10 cellular contexts compared by ENCODE assay signal in the genomic region with DNA sequence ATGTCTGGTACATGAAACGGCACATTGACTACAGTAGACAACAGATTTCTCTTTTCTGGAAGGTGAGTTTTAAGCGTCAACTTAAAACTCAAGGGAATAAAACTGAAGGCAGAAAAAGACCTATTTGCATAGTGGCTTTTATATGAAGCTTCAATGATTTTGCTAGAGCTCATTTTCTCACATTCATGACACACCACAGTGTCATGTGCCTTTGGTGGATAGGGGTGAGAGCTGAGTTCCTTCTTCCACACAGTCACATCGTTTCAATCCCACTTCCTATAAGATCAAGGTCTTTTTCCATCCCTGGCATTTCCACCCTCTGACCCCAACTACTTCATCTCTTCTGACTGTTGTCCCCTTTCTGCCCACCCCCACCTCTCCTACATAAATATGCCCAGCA.
DNase-seq lines count a peak whose midpoint lies in the region; ATAC-seq lines count a peak whose summit lies in the region.
"Had no signal": no experiment of that assay in that cellular context is flagged by ENCODE, and none has a peak within 500 bp of the region (broad histone marks: within the 10 kb centered on the region; RNA-seq: fewer than 3 reads in every experiment).

No MANE protein-coding gene starts in this region.

- H3K4me1 Mint-ChIP-seq in stimulated activated naive CD8-positive, alpha-beta T cell treated with anti-CD3 and anti-CD28 coated beads, Interleukin-15, Interleukin-2, amounts not matched to agents 100 ng/mL and 50 ng/mL, for 24 hours (ENCODE audit: low read depth): peaks cover 96% of the 10 kb centered on the region

- H3K4me3 Mint-ChIP-seq in stimulated activated naive CD8-positive, alpha-beta T cell treated with anti-CD3 and anti-CD28 coated beads, Interleukin-15, Interleukin-2, amounts not matched to agents 100 ng/mL and 50 ng/mL, for 24 hours: peak overlapping the region; percentile 74
- H3K4me3 Mint-ChIP-seq: nephron progenitor cell had no signal

- H3K36me3 Mint-ChIP-seq in stimulated activated naive CD8-positive, alpha-beta T cell treated with anti-CD3 and anti-CD28 coated beads, Interleukin-15, Interleukin-2, amounts not matched to agents 100 ng/mL and 50 ng/mL, for 24 hours (ENCODE audit: low read depth): peaks cover 81% of the 10 kb centered on the region

- peak overlapping the region; percentile 90 for H3K27ac Mint-ChIP-seq in stimulated activated naive CD8-positive, alpha-beta T cell treated with anti-CD3 and anti-CD28 coated beads, Interleukin-15, Interleukin-2, amounts not matched to agents 100 ng/mL and 50 ng/mL, for 24 hours
- H3K27ac Mint-ChIP-seq: nephron progenitor cell had no signal

- H3K27me3 Mint-ChIP-seq in stimulated activated naive CD8-positive, alpha-beta T cell treated with anti-CD3 and anti-CD28 coated beads, Interleukin-15, Interleukin-2, amounts not matched to agents 100 ng/mL and 50 ng/mL, for 24 hours: no peaks in the 10 kb centered on the region

- no peaks in the 10 kb centered on the region for H3K9me3 Mint-ChIP-seq in stimulated activated naive CD8-positive, alpha-beta T cell treated with anti-CD3 and anti-CD28 coated beads, Interleukin-15, Interleukin-2, amounts not matched to agents 100 ng/mL and 50 ng/mL, for 24 hours
- H3K9me3 Mint-ChIP-seq: nephron progenitor cell had no signal

- ATAC-seq in HG02938 (IDR thresholded peaks at IDR 0.05; ENCODE audit: unreplicated experiment) (peak; percentile 27), GM18873 (IDR thresholded peaks at IDR 0.05; ENCODE audit: low FRiP score, unreplicated experiment) (no peak)

- DNase-seq in stimulated activated CD4-positive, alpha-beta T cell treated with anti-CD3 and anti-CD28 coated beads, Interleukin-1b, Interleukin-23, amount 100 ng/mL, for 48 hours: peak; percentile 44
- no peak for DNase-seq in stimulated activated CD4-positive, alpha-beta T cell treated with anti-CD3 and anti-CD28 coated beads, Interleukin-12 subunit alpha, Interleukin-12 subunit beta, amount 100 ng/mL, for 4 hours
- DNase-seq in activated CD4-positive, alpha-beta T cell treated with anti-CD3 and anti-CD28 coated beads, Interleukin-2, amount 50 U/mL, for 48 hours: peak; percentile 24 to 27
- DNase-seq in retina (no peak), AG20443 (ENCODE audit: low spot score) (no peak)
- DNase-seq: NCI-H1694, nephron progenitor cell had no signal

Comparison
In these comparisons a context has a peak if more than half of its experiments do, and no peak if none do; other contexts are left out.
1. DNase-seq: peak in stimulated activated CD4-positive, alpha-beta T cell treated with anti-CD3 and anti-CD28 coated beads, Interleukin-1b, Interleukin-23, amount 100 ng/mL, for 48 hours (single experiment) and activated CD4-positive, alpha-beta T cell treated with anti-CD3 and anti-CD28 coated beads, Interleukin-2, amount 50 U/mL, for 48 hours (2 of 2); none in stimulated activated CD4-positive, alpha-beta T cell treated with anti-CD3 and anti-CD28 coated beads, Interleukin-12 subunit alpha, Interleukin-12 subunit beta, amount 100 ng/mL, for 4 hours (single experiment), retina (single experiment) and AG20443 (single experiment).